24 cellular contexts compared by ENCODE assay signal in the genomic region with DNA sequence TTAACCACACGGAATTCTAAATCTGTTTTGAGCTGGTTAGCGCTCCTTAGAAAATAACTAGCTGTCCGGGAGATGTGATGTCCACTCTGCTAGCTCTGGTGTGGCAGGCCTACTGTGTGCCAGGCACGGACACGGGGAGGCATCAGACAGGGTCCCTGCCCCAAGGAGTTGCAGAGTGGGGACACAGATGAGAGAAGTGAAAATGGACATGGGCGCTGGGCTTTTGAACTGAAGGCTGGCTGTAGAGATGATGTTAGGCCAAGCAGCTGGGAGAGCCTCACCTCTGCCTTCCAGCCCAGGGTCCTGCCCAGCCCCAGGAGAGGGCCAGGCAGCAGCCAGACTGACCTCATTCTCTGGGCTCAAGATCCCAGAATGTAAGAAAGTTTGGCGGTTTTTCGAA.
"Had no signal": no experiment of that assay in that cellular context is flagged by ENCODE, and none has a peak within 500 bp of the region (broad histone marks: within the 10 kb centered on the region; RNA-seq: fewer than 3 reads in every experiment).

No MANE protein-coding gene starts in this region.

- ATAC-seq: K562 had no signal

- DNase-seq: Kasumi-1, MM.1S, MV-4-11, NCI-H1048, NCI-H1105, NCI-H1417, NCI-H146, NCI-H1694 treated with DMSO at 0.1 percent for 48 hours, NCI-H1930, NCI-H2081, NCI-H2107, NCI-H2227 treated with DMSO at 0.1 percent for 48 hours, NCI-H524, NCI-H526 treated with DMSO at 0.1 percent for 48 hours, NCI-H774, Right ventricle myocardium superior, RPMI8226, SIG-M5 had no signal

- H3K4me3 ChIP-seq: K562, SJSA1, SK-N-MC had no signal

- H3K9me3 Mint-ChIP-seq: IgD-negative memory B cell had no signal

- H3K27me3 ChIP-seq: SJSA1 had no signal

- H3K27me3 Mint-ChIP-seq: IgD-negative memory B cell had no signal

- H3K36me3 Mint-ChIP-seq: IgD-negative memory B cell had no signal

- H3K4me1 Mint-ChIP-seq: IgD-negative memory B cell had no signal

- H3K27ac ChIP-seq: HL-60, KMS-11, SJSA1, SK-N-MC had no signal

- H3K36me3 ChIP-seq: SJSA1 had no signal
